Comparison of ENCODE assay signal across 14 cellular contexts in the genomic region with DNA sequence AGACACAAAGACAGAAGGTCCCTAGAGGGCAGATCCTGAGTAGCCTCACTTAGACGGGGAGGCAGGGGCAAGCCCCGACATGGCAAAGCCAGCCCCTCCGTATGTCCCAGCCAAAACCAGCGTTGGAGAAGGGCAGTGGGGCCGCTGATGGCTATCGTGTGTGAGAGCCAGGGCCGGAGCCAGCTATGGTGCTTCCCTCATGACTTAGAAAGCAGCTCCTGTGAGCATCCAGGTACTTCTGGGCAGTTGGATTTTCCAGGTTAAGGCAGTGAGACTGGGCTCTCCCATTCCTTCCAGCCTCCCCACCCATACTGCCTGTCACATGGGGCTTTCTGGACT. TPM values are rescaled to one million over a fixed set of nuclear protein-coding genes. Genes with fewer than 3 reads are reported as not detected.
DNase-seq lines count a peak whose midpoint lies in the region; ATAC-seq and TF ChIP-seq lines count a peak whose summit lies in the region.
"Had no signal": no experiment of that assay in that cellular context is flagged by ENCODE, and none has a peak within 500 bp of the region (broad histone marks: within the 10 kb centered on the region; RNA-seq: fewer than 3 reads in every experiment).

No MANE protein-coding gene starts in this region.

- WGBS in mammary epithelial cell (ENCODE audit: low coverage, missing lambda C conversion rate), result 36% methylated on average over 7 of the region's 7 CpGs
- WGBS in spleen, 5 donors, result 69 to 86% (median 85%) methylated on average over 7 of the region's 7 CpGs

- H3K27ac ChIP-seq in HEK293 (ENCODE audit: extremely low read depth, low read depth, low read length), result no peak overlapping the region
- no peak overlapping the region for H3K27ac ChIP-seq in mammary epithelial cell (ENCODE audit: insufficient read depth, low read depth, low read length)
- peak overlapping the region in 7 of 8 donors; percentile 52 to 83 (median 77) for H3K27ac ChIP-seq in spleen
- no peak overlapping the region for H3K27ac ChIP-seq in CD8-positive, alpha-beta memory T cell (ENCODE audit: low read depth, low read length)

- no peaks in the 10 kb centered on the region for H3K27me3 ChIP-seq in mammary epithelial cell (ENCODE audit: insufficient read depth, low read length)
- H3K27me3 ChIP-seq in spleen (replicated peaks in 1 of 7), result no peaks in the 10 kb centered on the region
- peaks cover 3% of the 10 kb centered on the region for H3K27me3 ChIP-seq in CD8-positive, alpha-beta memory T cell (ENCODE audit: insufficient read depth, low read length, poor library complexity, severe bottlenecking)
- H3K27me3 ChIP-seq: SJCRH30 had no signal

- in situ Hi-C loops in mammary epithelial cell (cut with MboI; ENCODE audit: low sequenced_read_pairs in 2 of 2), result no loop called here

- TF ChIP-seq CTCF in HEK293 (tag by site-specific recombination; IDR thresholded peaks at IDR 0.05) (no peak), mammary epithelial cell (conservative IDR thresholded peaks at IDR 0.05 in 1 of 2, IDR thresholded peaks at IDR 0.05 in 1 of 2; ENCODE audit: extremely low read depth in 1 of 2, insufficient read depth in 1 of 2, low read depth in 1 of 2, low read length in 2 of 2) (no peak), spleen (IDR thresholded peaks at IDR 0.05 in 8 of 11, conservative IDR thresholded peaks at IDR 0.05 in 3 of 11) (no peak)

- ATAC-seq in memory B cell (ENCODE audit: low read depth) (no peak), HG02840 (IDR thresholded peaks at IDR 0.05; ENCODE audit: low FRiP score, unreplicated experiment) (no peak)
- ATAC-seq: activated CD8-positive, alpha-beta T cell treated with anti-CD3 and anti-CD28 coated beads, Interleukin-2, amount 10 ng/mL, durations not matched to agents 7 days and 5 days had no signal

- POLR2A ChIA-PET in HEK293 (lab: Yijun Ruan, JAX), result no interaction called here
- POLR2A ChIA-PET in CD8-positive, alpha-beta memory T cell (lab: Charles Lee), result no interaction called here

- H3K9me3 Mint-ChIP-seq in memory B cell, result no peaks in the 10 kb centered on the region
- no peaks in the 10 kb centered on the region for H3K9me3 Mint-ChIP-seq in CD8-positive, alpha-beta memory T cell
- H3K9me3 Mint-ChIP-seq: neural crest cell had no signal

- no peak for TF ChIP-seq POLR2A in spleen (IDR thresholded peaks at IDR 0.05)

- no peak overlapping the region for H3K4me2 ChIP-seq in mammary epithelial cell (ENCODE audit: insufficient read depth, low read depth, low read length)

- no peak overlapping the region for H3K4me3 Mint-ChIP-seq in memory B cell
- no peak overlapping the region for H3K4me3 Mint-ChIP-seq in CD8-positive, alpha-beta memory T cell
- H3K4me3 Mint-ChIP-seq: activated CD8-positive, alpha-beta T cell treated with anti-CD3 and anti-CD28 coated beads, Interleukin-2, amount 10 ng/mL, durations not matched to agents 7 days and 5 days had no signal

- no peak for DNase-seq in mammary epithelial cell
- no peak for DNase-seq in memory B cell (ENCODE audit: low spot score in 2 of 2)
- DNase-seq in spleen, result no peak
- DNase-seq in cortex of kidney (lab: John Stamatoyannopoulos, UW), result no peak
- DNase-seq in DMS153 (lab: John Stamatoyannopoulos, UW), result no peak
- no peak for DNase-seq in CD8-positive, alpha-beta memory T cell
- DNase-seq: activated CD8-positive, alpha-beta T cell treated with anti-CD3 and anti-CD28 coated beads, Interleukin-2, amount 10 ng/mL, durations not matched to agents 7 days and 5 days; kidney glomerular epithelial cell; NCI-H2081 treated with DMSO at 0.1 percent for 48 hours; stimulated activated CD4-positive, alpha-beta T cell treated with anti-CD3 and anti-CD28 coated beads, Interleukin-12 subunit alpha, Interleukin-12 subunit beta, amount 100 ng/mL, for 4 hours had no signal

- H3K36me3 Mint-ChIP-seq in memory B cell, result no peaks in the 10 kb centered on the region
- H3K36me3 Mint-ChIP-seq in CD8-positive, alpha-beta memory T cell, result no peaks in the 10 kb centered on the region

- H3K79me2 ChIP-seq in mammary epithelial cell (ENCODE audit: insufficient read depth, low read length), result no peaks in the 10 kb centered on the region

- no peak overlapping the region for H3K9ac ChIP-seq in mammary epithelial cell (ENCODE audit: insufficient read depth, low read length)

- peaks cover 30% of the 10 kb centered on the region for H3K4me1 Mint-ChIP-seq in memory B cell
- H3K4me1 Mint-ChIP-seq in CD8-positive, alpha-beta memory T cell, result no peaks in the 10 kb centered on the region

- peak overlapping the region; percentile 23 for H2AFZ ChIP-seq in mammary epithelial cell (ENCODE audit: low read depth, low read length)

- no peaks in the 10 kb centered on the region for H4K20me1 ChIP-seq in mammary epithelial cell (ENCODE audit: insufficient read depth, low read length)

- CTCF ChIA-PET in HEK293 (lab: Yijun Ruan, JAX) (interaction anchor here (2.8 kb wide), 1 partner anchor 10 kb away, joined by 13 read pairs; no protein-coding TSS in a partner anchor), mammary epithelial cell (lab: Charles Lee; ENCODE audit: low non-redundant PET) (no interaction called here)
- CTCF ChIA-PET in CD8-positive, alpha-beta memory T cell (lab: Charles Lee), result no interaction called here

- H3K27ac Mint-ChIP-seq in memory B cell, result peak overlapping the region; percentile 53
- H3K27ac Mint-ChIP-seq in CD8-positive, alpha-beta memory T cell, result no peak overlapping the region
- H3K27ac Mint-ChIP-seq: activated CD8-positive, alpha-beta T cell treated with anti-CD3 and anti-CD28 coated beads, Interleukin-2, amount 10 ng/mL, durations not matched to agents 7 days and 5 days had no signal

- no peak overlapping the region for H3K4me3 ChIP-seq in HEK293 (ENCODE audit: low read depth, low read length)
- no peak overlapping the region for H3K4me3 ChIP-seq in mammary epithelial cell (replicated peaks in 1 of 3; ENCODE audit: insufficient read depth in 1 of 3, low read depth in 2 of 3, low read length in 3 of 3)
- H3K4me3 ChIP-seq in spleen, result no peak overlapping the region
- H3K4me3 ChIP-seq in CD8-positive, alpha-beta memory T cell (ENCODE audit: low read length), result no peak overlapping the region

- H3K4me1 ChIP-seq in HEK293 (ENCODE audit: control insufficient read depth, insufficient read depth, low read length), result peaks cover 9% of the 10 kb centered on the region
- peaks cover 48% of the 10 kb centered on the region for H3K4me1 ChIP-seq in mammary epithelial cell (ENCODE audit: insufficient read depth, low read length)
- peaks cover 0 to 56% (median 28%) of the 10 kb centered on the region in 6 donors for H3K4me1 ChIP-seq in spleen
- no peaks in the 10 kb centered on the region for H3K4me1 ChIP-seq in CD8-positive, alpha-beta memory T cell (ENCODE audit: insufficient read depth, low read length)

- dilution Hi-C loops in mammary epithelial cell (cut with HindIII; ENCODE audit: low sequenced_read_pairs), result no loop called here

- H3K27me3 Mint-ChIP-seq in memory B cell, result no peaks in the 10 kb centered on the region
- peaks cover 6% of the 10 kb centered on the region in 2 donors for H3K27me3 Mint-ChIP-seq in CD8-positive, alpha-beta memory T cell

- no TSS peak for BruUV-seq in mammary epithelial cell (replicated peaks; lab: Mats Ljungman, UMichigan)

- H3K36me3 ChIP-seq in HEK293 (ENCODE audit: control insufficient read depth in 2 of 2, insufficient read depth in 1 of 2, low read length in 2 of 2) (no peaks in the 10 kb centered on the region), mammary epithelial cell (ENCODE audit: insufficient read depth, low read length) (no peaks in the 10 kb centered on the region), spleen (no peaks in the 10 kb centered on the region)
- no peaks in the 10 kb centered on the region for H3K36me3 ChIP-seq in CD8-positive, alpha-beta memory T cell (ENCODE audit: insufficient read depth, low read length)
- H3K36me3 ChIP-seq: SJCRH30 had no signal

- H3K9me3 ChIP-seq in HEK293 (ENCODE audit: control insufficient read depth, insufficient read depth, low read depth, low read length) (no peaks in the 10 kb centered on the region), mammary epithelial cell (replicated peaks; ENCODE audit: insufficient read depth, low read length) (no peaks in the 10 kb centered on the region), spleen (no peaks in the 10 kb centered on the region)
- no peaks in the 10 kb centered on the region for H3K9me3 ChIP-seq in CD8-positive, alpha-beta memory T cell (ENCODE audit: low read length)
- H3K9me3 ChIP-seq: SJCRH30 had no signal

- intact Hi-C loops in mammary epithelial cell (cut with micrococcal nuclease), result no loop called here
- intact Hi-C loops in spleen (cut with DNase I; ENCODE audit: low total_unique reads), result no loop called here

TF ChIP-seq in HEK293, 187 proteins besides CTCF, POLR2A, EP300 and RAD21 (continues in another document):
- TF ChIP-seq ZNF248 (tag by site-specific recombination; IDR thresholded peaks at IDR 0.05) (no peak), ZNF394 (tag by site-specific recombination; IDR thresholded peaks at IDR 0.05; ENCODE audit: borderline replicate concordance) (no peak)

RNA-seq across cellular contexts. Expression of a gene that starts 31.2 kb away (rescaled TPM):
- total RNA-seq in mammary epithelial cell (10 to 100 TPM; 38.6 to 44.0 TPM), spleen (10 to 100 TPM; 37.3 to 89.6 (median 73.9) TPM)
- polyA plus RNA-seq in mammary epithelial cell (5.8 TPM), spleen (1 to 10 TPM; 4.0 to 9.6 (median 4.9) TPM)
- polyA minus RNA-seq in mammary epithelial cell, result 15.2 TPM
- 10 to 100 TPM; 19.5 to 22.9 TPM for total RNA-seq in CD8-positive, alpha-beta memory T cell
- polyA plus RNA-seq in CD8-positive, alpha-beta memory T cell, result 15.5 TPM

Comparison
In these comparisons a context has a peak if more than half of its experiments do, and no peak if none do; other contexts are left out.
1. H3K27ac ChIP-seq: peak in spleen (7 of 8); none in HEK293 (single experiment), mammary epithelial cell (single experiment) and CD8-positive, alpha-beta memory T cell (single experiment).